ENCODE assay signal across 8 cellular contexts in the genomic region with DNA sequence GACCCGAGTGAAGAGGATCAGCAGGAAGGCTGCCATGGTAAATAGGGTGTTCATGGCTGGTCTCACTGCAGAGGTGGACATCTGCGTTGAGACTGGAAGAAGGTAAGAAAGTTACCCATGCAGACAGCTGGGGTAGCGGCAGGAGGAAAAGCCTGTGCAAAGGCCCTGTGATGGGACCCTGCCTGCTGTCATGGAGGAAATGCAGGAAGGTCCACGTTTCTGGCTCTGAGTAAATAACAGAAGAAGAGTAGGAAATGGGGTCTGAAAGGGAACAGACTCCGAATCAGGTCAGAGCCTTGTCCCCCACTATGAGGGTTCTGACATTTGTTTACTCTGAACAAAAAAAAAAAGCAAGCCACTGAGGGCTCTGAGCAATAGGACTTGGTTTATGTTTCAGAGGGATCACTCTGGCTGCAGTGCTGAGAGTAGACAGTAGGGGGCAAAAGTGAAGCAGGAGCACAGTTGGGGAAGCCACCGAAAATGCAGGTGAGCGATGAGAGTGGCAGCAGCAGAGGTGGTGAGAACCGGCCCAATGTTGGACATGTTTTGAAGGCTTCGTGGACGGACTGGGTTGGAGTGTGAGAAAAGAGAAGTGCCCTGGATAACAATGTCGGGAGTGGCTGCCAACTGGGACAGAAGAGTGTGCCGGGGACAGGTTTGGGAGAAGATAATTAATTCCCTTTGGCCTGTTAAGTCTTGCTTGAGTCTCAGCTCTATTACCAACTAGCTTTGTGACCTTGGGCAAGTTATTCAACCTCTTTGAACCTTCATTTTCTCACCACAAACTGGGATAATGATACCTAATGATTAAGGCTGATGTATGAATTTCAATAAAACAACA. TPM values are rescaled to one million over a fixed set of nuclear protein-coding genes. Genes with fewer than 3 reads are reported as not detected.
DNase-seq lines count a peak whose midpoint lies in the region; ATAC-seq and TF ChIP-seq lines count a peak whose summit lies in the region.

No MANE protein-coding gene starts in this region.

- no peak overlapping the region for H3K4me3 ChIP-seq in epithelial cell of esophagus (ENCODE audit: low read length)

- H3K4me1 Mint-ChIP-seq in naive thymus-derived CD8-positive, alpha-beta T cell: peaks cover 2 to 10% (median 6%) of the 10 kb centered on the region in 4 donors

- H3K4me3 Mint-ChIP-seq in naive thymus-derived CD8-positive, alpha-beta T cell: no peak overlapping the region

- H3K27me3 Mint-ChIP-seq in naive thymus-derived CD8-positive, alpha-beta T cell: no peaks in the 10 kb centered on the region

- DNase-seq in Ammon's horn (ENCODE audit: low spot score) (peak; percentile 58), NCI-H774 (lab: John Stamatoyannopoulos, UW) (peak; percentile 66), epithelial cell of esophagus (ENCODE audit: low read depth) (peak; percentile 85)
- DNase-seq in activated CD8-positive, alpha-beta memory T cell treated with anti-CD3 and anti-CD28 coated beads for 24 hours: peak; percentile 90
- DNase-seq in naive thymus-derived CD8-positive, alpha-beta T cell: peak; percentile 52 to 84 (median 68)
- peak; percentile 75 for DNase-seq in stimulated activated naive CD4-positive, alpha-beta T cell treated with Interleukin-2 at 50 U/mL for 16 hours (lab: John Stamatoyannopoulos, UW)

- no peaks in the 10 kb centered on the region for H3K9me3 Mint-ChIP-seq in naive thymus-derived CD8-positive, alpha-beta T cell

- ATAC-seq in GM18867 (IDR thresholded peaks at IDR 0.05; ENCODE audit: unreplicated experiment) (peak; percentile 89), HG03135 (IDR thresholded peaks at IDR 0.05; ENCODE audit: unreplicated experiment) (peak; percentile 83)
- peak; percentile 95 to 97 for ATAC-seq in naive thymus-derived CD8-positive, alpha-beta T cell

- peaks cover 0 to 45% (median 14%) of the 10 kb centered on the region in 3 donors for H3K36me3 Mint-ChIP-seq in naive thymus-derived CD8-positive, alpha-beta T cell

- peak; percentile 95 for TF ChIP-seq CTCF in epithelial cell of esophagus (IDR thresholded peaks at IDR 0.05; ENCODE audit: insufficient read depth, low read depth, low read length, missing control alignments)

- POLR2A ChIA-PET in naive thymus-derived CD8-positive, alpha-beta T cell (lab: Charles Lee): interaction anchor here (1.8 kb wide), 1 partner anchor 185 kb away, joined by 8 read pairs; a partner anchor contains a TSS

- peak overlapping the region in 1 of 10 donors; percentile 6 for H3K27ac Mint-ChIP-seq in naive thymus-derived CD8-positive, alpha-beta T cell

RNA-seq across cellular contexts. Expression of a gene that starts 57.9 kb away (rescaled TPM):
- under 1 TPM in 1 of 2 experiments, not detected in 1; 0.16 TPM for total RNA-seq in naive thymus-derived CD8-positive, alpha-beta T cell
- polyA plus RNA-seq in naive thymus-derived CD8-positive, alpha-beta T cell: under 1 TPM in 1 of 3 donors, not detected in 2; 0.15 TPM
